Comparison of ENCODE assay signal across 16 cellular contexts in genomic region chr1:228006034-228006792, GRCh38. TPM values are rescaled to one million over a fixed set of nuclear protein-coding genes. Genes with fewer than 3 reads are reported as not detected.
A peak's percentile ranks its signal among the peaks of the same experiment; 100 is the strongest.
DNase-seq lines count a peak whose midpoint lies in the region; ATAC-seq and TF ChIP-seq lines count a peak whose summit lies in the region.
"Had no signal": no experiment of that assay in that cellular context is flagged by ENCODE, and none has a peak within 500 bp of the region (broad histone marks: within the 10 kb centered on the region; RNA-seq: fewer than 3 reads in every experiment).

No MANE protein-coding gene starts in this region.

- no peak overlapping the region for H3K4me2 ChIP-seq in osteoblast (ENCODE audit: insufficient read depth, low read length)

- POLR2A ChIA-PET in HEK293T (lab: Yijun Ruan, JAX), result interaction anchor here (0.6 to 1.0 kb wide), 3 partner anchors 11 to 516 kb away, joined by 3 to 4 read pairs (median 3); partner anchors contain the start of gene ARF1

- H3K27me3 Mint-ChIP-seq in stimulated activated naive B cell treated with anti-CD40 and anti-IgM and Interleukin-4, amounts not matched to agents 10 μg/mL and 1 μg/mL and 100 μg/mL, for 72 hours, result peaks cover 75 to 88% of the 10 kb centered on the region in 2 donors

- no peaks in the 10 kb centered on the region for H3K36me3 Mint-ChIP-seq in stimulated activated naive B cell treated with anti-CD40 and anti-IgM and Interleukin-4, amounts not matched to agents 10 μg/mL and 1 μg/mL and 100 μg/mL, for 72 hours
- H3K36me3 Mint-ChIP-seq: activated naive CD4-positive, alpha-beta T cell treated with anti-CD3 and anti-CD28 coated beads, Interleukin-2, amount 50 U/mL, for 24 hours; CD4-positive, CD25-positive, alpha-beta regulatory T cell; immature natural killer cell had no signal

- H3K27ac ChIP-seq in esophagus (ENCODE audit: low read depth in 2 of 2, low read length in 1 of 2), result no peak overlapping the region
- no peak overlapping the region for H3K27ac ChIP-seq in osteoblast (ENCODE audit: low read depth, low read length)
- H3K27ac ChIP-seq: right lobe of liver had no signal

- no peaks in the 10 kb centered on the region for H3K79me2 ChIP-seq in osteoblast (ENCODE audit: insufficient read depth, low read length)

- H3K36me3 ChIP-seq in esophagus (ENCODE audit: control insufficient read depth in 2 of 2, insufficient read depth in 2 of 2, low read length in 1 of 2), result no peaks in the 10 kb centered on the region
- H3K36me3 ChIP-seq in osteoblast (ENCODE audit: insufficient read depth, low read length), result no peaks in the 10 kb centered on the region
- H3K36me3 ChIP-seq: right lobe of liver had no signal

- no peak overlapping the region for H2AFZ ChIP-seq in osteoblast (ENCODE audit: low read length)

- peak overlapping the region; percentile 34 to 37 for H3K4me3 ChIP-seq in esophagus (ENCODE audit: low read depth in 1 of 2, low read length in 2 of 2)
- no peak overlapping the region for H3K4me3 ChIP-seq in osteoblast (ENCODE audit: insufficient read depth, low read length)
- H3K4me3 ChIP-seq: right lobe of liver had no signal

- H3K27me3 ChIP-seq in esophagus (ENCODE audit: control insufficient read depth in 1 of 2, insufficient read depth in 2 of 2, low read length in 2 of 2), result peaks cover 0 to 13% of the 10 kb centered on the region in 2 donors
- H3K27me3 ChIP-seq in osteoblast (ENCODE audit: insufficient read depth, low read length), result peaks cover 72% of the 10 kb centered on the region

- no peak overlapping the region for H3K27ac Mint-ChIP-seq in stimulated activated naive B cell treated with anti-CD40 and anti-IgM and Interleukin-4, amounts not matched to agents 10 μg/mL and 1 μg/mL and 100 μg/mL, for 72 hours
- H3K27ac Mint-ChIP-seq: activated naive CD4-positive, alpha-beta T cell treated with anti-CD3 and anti-CD28 coated beads, Interleukin-2, amount 50 U/mL, for 24 hours; CD4-positive, CD25-positive, alpha-beta regulatory T cell; immature natural killer cell had no signal

- no peaks in the 10 kb centered on the region for H3K9me3 ChIP-seq in esophagus (ENCODE audit: control insufficient read depth in 2 of 2, insufficient read depth in 1 of 2, low read depth in 1 of 2, low read length in 1 of 2)
- H3K9me3 ChIP-seq in osteoblast (ENCODE audit: low read depth, low read length), result no peaks in the 10 kb centered on the region
- H3K9me3 ChIP-seq: right lobe of liver had no signal

- peaks cover 8 to 10% of the 10 kb centered on the region in 2 donors for H3K4me1 ChIP-seq in esophagus (ENCODE audit: control insufficient read depth in 2 of 2, insufficient read depth in 2 of 2, low read length in 1 of 2)
- H3K4me1 ChIP-seq in osteoblast (ENCODE audit: insufficient read depth, low read length), result no peaks in the 10 kb centered on the region
- H3K4me1 ChIP-seq: right lobe of liver had no signal

- H3K9me3 Mint-ChIP-seq in stimulated activated naive B cell treated with anti-CD40 and anti-IgM and Interleukin-4, amounts not matched to agents 10 μg/mL and 1 μg/mL and 100 μg/mL, for 72 hours, result no peaks in the 10 kb centered on the region
- H3K9me3 Mint-ChIP-seq: activated naive CD4-positive, alpha-beta T cell treated with anti-CD3 and anti-CD28 coated beads, Interleukin-2, amount 50 U/mL, for 24 hours; CD4-positive, CD25-positive, alpha-beta regulatory T cell; immature natural killer cell had no signal

- WGBS in esophagus, 2 donors, result 4 to 5% methylated on average over 47 to 53 of the region's 53 CpGs

- H4K20me1 ChIP-seq in osteoblast (ENCODE audit: insufficient read depth, low read length), result no peaks in the 10 kb centered on the region

- no peak for ATAC-seq in stimulated activated naive B cell treated with anti-CD40 and anti-IgM and Interleukin-4, amounts not matched to agents 10 μg/mL and 1 μg/mL and 100 μg/mL, for 72 hours (replicated peaks)
- ATAC-seq in GM19395 (IDR thresholded peaks at IDR 0.05; ENCODE audit: unreplicated experiment) (no peak), HG02642 (IDR thresholded peaks at IDR 0.05; ENCODE audit: poor library complexity, unreplicated experiment) (no peak)
- ATAC-seq: right lobe of liver had no signal

- H3K4me3 Mint-ChIP-seq in stimulated activated naive B cell treated with anti-CD40 and anti-IgM and Interleukin-4, amounts not matched to agents 10 μg/mL and 1 μg/mL and 100 μg/mL, for 72 hours, result no peak overlapping the region
- H3K4me3 Mint-ChIP-seq: activated naive CD4-positive, alpha-beta T cell treated with anti-CD3 and anti-CD28 coated beads, Interleukin-2, amount 50 U/mL, for 24 hours; CD4-positive, CD25-positive, alpha-beta regulatory T cell; immature natural killer cell had no signal

- peaks cover 42 to 57% of the 10 kb centered on the region in 2 donors for H3K4me1 Mint-ChIP-seq in stimulated activated naive B cell treated with anti-CD40 and anti-IgM and Interleukin-4, amounts not matched to agents 10 μg/mL and 1 μg/mL and 100 μg/mL, for 72 hours
- H3K4me1 Mint-ChIP-seq: immature natural killer cell had no signal

- CTCF ChIA-PET in HEK293T (lab: Yijun Ruan, JAX), result no interaction called here

- peak; percentile 74 for DNase-seq in D341Med (ENCODE audit: low spot score)
- peak; percentile 12 for DNase-seq in HEK293T (ENCODE audit: extremely low spot score)
- peak; percentile 81 for DNase-seq in osteoblast (ENCODE audit: insufficient read length, low spot score, missing footprints)
- DNase-seq in stimulated activated naive B cell treated with anti-CD40 and anti-IgM and Interleukin-4, amounts not matched to agents 10 μg/mL and 1 μg/mL and 100 μg/mL, for 72 hours, result no peak
- no peak for DNase-seq in SW480 (ENCODE audit: low spot score)
- DNase-seq: activated CD4-positive, alpha-beta T cell treated with anti-CD3 and anti-CD28 coated beads, Interleukin-2, amount 50 U/mL, for 4 hours; CD4-positive, CD25-positive, alpha-beta regulatory T cell; central memory CD4-positive, alpha-beta T cell; GDM1; immature natural killer cell; KG1 had no signal

- no peak for TF ChIP-seq CTCF in osteoblast (IDR thresholded peaks at IDR 0.05; ENCODE audit: extremely low read depth, low read depth, low read length)

TF ChIP-seq in HEK293T, 16 proteins besides CTCF, POLR2A, EP300 and RAD21:
- TF ChIP-seq FOXM1 (IDR thresholded peaks at IDR 0.05; ENCODE audit: borderline replicate concordance) (0 out of 2 replicates have a peak, but pooled peaks have one; percentile 8), ZNF384 (IDR thresholded peaks at IDR 0.05) (no peak), ARNT (IDR thresholded peaks at IDR 0.05) (peak; percentile 38; the same call in 1 of the 2 replicates)

RNA-seq across cellular contexts. Expression of gene WNT3A, which starts 0.6 kb away (rescaled TPM):
- 1 to 10 TPM in 1 of 2 donors, under 1 TPM in 1; 0.69 to 1.3 TPM for polyA plus RNA-seq in esophagus
- total RNA-seq in osteoblast, result not detected in 2 replicates
- total RNA-seq: CD4-positive, CD25-positive, alpha-beta regulatory T cell; right lobe of liver had no signal
- polyA plus RNA-seq: CD4-positive, CD25-positive, alpha-beta regulatory T cell; immature natural killer cell had no signal

RNA-seq across cellular contexts. Expression of gene WNT9A, which starts 58.5 kb away (rescaled TPM):
- 1 to 10 TPM; 2.3 to 3.6 TPM for polyA plus RNA-seq in esophagus
- 0.36 and 0.88 TPM in 2 replicates for total RNA-seq in osteoblast
- polyA plus RNA-seq: CD4-positive, CD25-positive, alpha-beta regulatory T cell; immature natural killer cell had no signal

Comparison
In these comparisons a context has a peak if more than half of its experiments do, and no peak if none do; other contexts are left out.
1. DNase-seq: peak in D341Med (single experiment), HEK293T (single experiment) and osteoblast (single experiment); none in stimulated activated naive B cell treated with anti-CD40 and anti-IgM and Interleukin-4, amounts not matched to agents 10 μg/mL and 1 μg/mL and 100 μg/mL, for 72 hours (single experiment) and SW480 (single experiment).